8 cellular contexts compared by ENCODE assay signal in genomic region chr4:144355809-144356757, GRCh38.
A peak's percentile ranks its signal among the peaks of the same experiment; 100 is the strongest.
DNase-seq lines count a peak whose midpoint lies in the region; ATAC-seq and TF ChIP-seq lines count a peak whose summit lies in the region.

No MANE protein-coding gene starts in this region.

- H3K36me3 ChIP-seq in mesenchymal stem cell (ENCODE audit: control insufficient read depth in 1 of 2, insufficient read depth in 2 of 2, low read depth in 1 of 2, low read length in 2 of 2) (no peaks in the 10 kb centered on the region), psoas muscle (ENCODE audit: insufficient read depth in 1 of 2, low read depth in 1 of 2) (no peaks in the 10 kb centered on the region)

- H4K8ac ChIP-seq in mesenchymal stem cell (ENCODE audit: low read length): no peak overlapping the region

- peaks cover 3% of the 10 kb centered on the region for H3K4me1 ChIP-seq in mesenchymal stem cell (ENCODE audit: control insufficient read depth, insufficient read depth, low read depth, low read length)
- H3K4me1 ChIP-seq in psoas muscle: no peaks in the 10 kb centered on the region

- 9% methylated on average over 8 of the region's 10 CpGs for WGBS in mesenchymal stem cell
- 17 to 25% (median 21%) methylated on average over 10 of the region's 10 CpGs for WGBS in psoas muscle, 3 donors

- no peak overlapping the region for H4K91ac ChIP-seq in mesenchymal stem cell (ENCODE audit: low read length)

- no peak overlapping the region for H3K4ac ChIP-seq in mesenchymal stem cell (ENCODE audit: low read depth in 1 of 2, low read length in 2 of 2)

- no peak overlapping the region for H2AK5ac ChIP-seq in mesenchymal stem cell (ENCODE audit: low read length, severe bottlenecking)

- no peak overlapping the region for H3K23ac ChIP-seq in mesenchymal stem cell (ENCODE audit: low read length in 2 of 2)

- no peak overlapping the region for H2BK15ac ChIP-seq in mesenchymal stem cell (ENCODE audit: low read depth, poor library complexity, severe bottlenecking)

- no peak overlapping the region for H2BK12ac ChIP-seq in mesenchymal stem cell (ENCODE audit: low read length in 2 of 2)

- intact Hi-C loops in left cardiac atrium (cut with DNase I): no loop called here
- intact Hi-C loops in left ventricle myocardium superior (cut with micrococcal nuclease): no loop called here
- intact Hi-C loops in psoas muscle (cut with DNase I): no loop called here

- H3K36me3 Mint-ChIP-seq in HFFc6 (ENCODE audit: low read depth): no peaks in the 10 kb centered on the region

- TF ChIP-seq CTCF in HFFc6 (IDR thresholded peaks at IDR 0.05): peak; percentile 67
- TF ChIP-seq CTCF in LNCaP clone FGC (IDR thresholded peaks at IDR 0.05; ENCODE audit: control insufficient read depth, extremely low read depth, insufficient read depth): peak; percentile 22; the same call in 1 of the 2 replicates
- no peak for TF ChIP-seq CTCF in psoas muscle (IDR thresholded peaks at IDR 0.05)

- no peaks in the 10 kb centered on the region for H3K9me3 Mint-ChIP-seq in HFFc6

- no peaks in the 10 kb centered on the region for H3K79me1 ChIP-seq in mesenchymal stem cell (replicated peaks; ENCODE audit: low read length, poor library complexity, severe bottlenecking)

- H3K27ac ChIP-seq in mesenchymal stem cell (ENCODE audit: low read length, poor library complexity, severe bottlenecking) (peak overlapping the region; percentile 0), psoas muscle (no peak overlapping the region)

- H3K18ac ChIP-seq in mesenchymal stem cell (ENCODE audit: low read depth in 1 of 2, low read length in 2 of 2): no peak overlapping the region

- DNase-seq in left cardiac atrium (no peak), left ventricle myocardium superior (no peak), HFFc6 (peak; percentile 85), LNCaP clone FGC (ENCODE audit: low read depth) (no peak), amniotic stem cell (lab: John Stamatoyannopoulos, UW) (peak; percentile 71), mesenchymal stem cell (peak; percentile 94), psoas muscle (no peak), SHP77 treated with DMSO at 0.1 percent for 48 hours (lab: John Stamatoyannopoulos, UW) (no peak)

- H3K9me3 ChIP-seq in mesenchymal stem cell (ENCODE audit: control insufficient read depth, low read length): no peaks in the 10 kb centered on the region
- no peaks in the 10 kb centered on the region for H3K9me3 ChIP-seq in psoas muscle

- H3K4me3 Mint-ChIP-seq in HFFc6: no peak overlapping the region

- H3K27me3 Mint-ChIP-seq in HFFc6 (ENCODE audit: insufficient read depth): peaks cover 27% of the 10 kb centered on the region

- no peak overlapping the region for H3K9ac ChIP-seq in mesenchymal stem cell (ENCODE audit: low read length)

- ATAC-seq in left cardiac atrium: peak; percentile 23 to 86
- ATAC-seq in left ventricle myocardium superior: no peak
- ATAC-seq in psoas muscle: no peak

- H3K27ac Mint-ChIP-seq in HFFc6: no peak overlapping the region

- H2BK5ac ChIP-seq in mesenchymal stem cell (ENCODE audit: low read depth, low read length, poor library complexity, severe bottlenecking): no peak overlapping the region

- H2BK120ac ChIP-seq in mesenchymal stem cell (ENCODE audit: low read depth, low read length): no peak overlapping the region

- H3K14ac ChIP-seq in mesenchymal stem cell (ENCODE audit: low read length in 2 of 2): no peak overlapping the region

- H3K27me3 ChIP-seq in mesenchymal stem cell (ENCODE audit: control insufficient read depth in 1 of 2, insufficient read depth in 1 of 2, low read length in 2 of 2) (peaks cover 6 to 83% of the 10 kb centered on the region in 2 experiments), psoas muscle (ENCODE audit: insufficient read depth in 3 of 3, low read length in 2 of 3) (peaks cover 0 to 4% (median 0%) of the 10 kb centered on the region in 3 donors)

- no peak overlapping the region for H3K4me2 ChIP-seq in mesenchymal stem cell (ENCODE audit: low read length, poor library complexity, severe bottlenecking)

- no peak overlapping the region for H2AFZ ChIP-seq in mesenchymal stem cell (ENCODE audit: low read depth, low read length)

- peaks cover 14% of the 10 kb centered on the region for H3K4me1 Mint-ChIP-seq in HFFc6 (ENCODE audit: low read depth)

- H3K4me3 ChIP-seq in LNCaP clone FGC (ENCODE audit: low read depth, low read length): no peak overlapping the region
- H3K4me3 ChIP-seq in mesenchymal stem cell (ENCODE audit: insufficient read depth in 1 of 2, low read depth in 1 of 2, low read length in 2 of 2): no peak overlapping the region
- no peak overlapping the region for H3K4me3 ChIP-seq in psoas muscle

Comparison
In these comparisons a context has a peak if more than half of its experiments do, and no peak if none do; other contexts are left out.
1. ATAC-seq: peak in left cardiac atrium (2 of 2); none in left ventricle myocardium superior (single experiment) and psoas muscle (0 of 4).
2. DNase-seq: peak in HFFc6 (single experiment), amniotic stem cell (single experiment) and mesenchymal stem cell (single experiment); none in left cardiac atrium (single experiment), left ventricle myocardium superior (single experiment), LNCaP clone FGC (single experiment), psoas muscle (0 of 2) and SHP77 treated with DMSO at 0.1 percent for 48 hours (single experiment).